Comparison of ENCODE assay signal across 20 cellular contexts in genomic region chr17:58091024-58091567, GRCh38. TPM values are rescaled to one million over a fixed set of nuclear protein-coding genes. Genes with fewer than 3 reads are reported as not detected.
DNase-seq lines count a peak whose midpoint lies in the region; ATAC-seq, FAIRE-seq and TF ChIP-seq lines count a peak whose summit lies in the region.
"Had no signal": no experiment of that assay in that cellular context is flagged by ENCODE, and none has a peak within 500 bp of the region (broad histone marks: within the 10 kb centered on the region; RNA-seq: fewer than 3 reads in every experiment).

No MANE protein-coding gene starts in this region.

- H3K4me1 ChIP-seq in HepG2 (ENCODE audit: insufficient read depth, low read length) (peaks cover 48% of the 10 kb centered on the region), right lobe of liver (no peaks in the 10 kb centered on the region), GM12878 (ENCODE audit: control insufficient read depth, insufficient read depth, low read length) (no peaks in the 10 kb centered on the region)

- H3K4me2 ChIP-seq in HepG2 (ENCODE audit: low read depth, low read length) (no peak overlapping the region), GM12878 (ENCODE audit: control insufficient read depth, insufficient read depth) (no peak overlapping the region)

- RAD21 ChIA-PET in GM12878 (lab: Charles Lee; ENCODE audit: unreplicated experiment): no interaction called here

- intact Hi-C loops in HepG2 (cut with micrococcal nuclease; ENCODE audit: unreplicated experiment): no loop called here
- intact Hi-C loops in right lobe of liver (cut with DNase I): no loop called here
- intact Hi-C loops in GM12878 (cut with micrococcal nuclease; ENCODE audit: unreplicated experiment): no loop called here
- intact Hi-C loops in dorsolateral prefrontal cortex (cut with DNase I): no loop called here

- H3K4me3 Mint-ChIP-seq in mesothelial cell of epicardium: no peak overlapping the region
- H3K4me3 Mint-ChIP-seq: B cell had no signal

- BruUV-seq in HepG2 (replicated peaks; lab: Mats Ljungman, UMichigan) (no TSS peak), GM12878 (replicated peaks; lab: Mats Ljungman, UMichigan) (no TSS peak)

- ATAC-seq in HepG2: no peak
- no peak for ATAC-seq in right lobe of liver
- ATAC-seq in GM12878: no peak

- H3K27me3 ChIP-seq in HepG2 (ENCODE audit: control insufficient read depth in 1 of 2, insufficient read depth in 2 of 2, low read length in 2 of 2) (no peaks in the 10 kb centered on the region), right lobe of liver (no peaks in the 10 kb centered on the region), GM12878 (replicated peaks in 1 of 2; ENCODE audit: control insufficient read depth in 2 of 2, insufficient read depth in 2 of 2, low read length in 1 of 2) (no peaks in the 10 kb centered on the region), dorsolateral prefrontal cortex (no peaks in the 10 kb centered on the region)

- no peak overlapping the region for H3K27ac ChIP-seq in HepG2 (ENCODE audit: extremely low read length, insufficient read depth, low read length)
- H3K27ac ChIP-seq in right lobe of liver: no peak overlapping the region
- no peak overlapping the region for H3K27ac ChIP-seq in GM12878 (ENCODE audit: control insufficient read depth, insufficient read depth)
- peak overlapping the region in 3 of 59 donors; percentile 4 to 49 (median 7) for H3K27ac ChIP-seq in dorsolateral prefrontal cortex
- H3K27ac ChIP-seq: HL-60 had no signal

- 100% methylated on average over 2 of the region's 2 CpGs for WGBS in HepG2 (ENCODE audit: low lambda C conversion rate)
- 80% methylated on average over 1 of the region's 2 CpGs for WGBS in right lobe of liver (ENCODE audit: insufficient coverage, low coverage, low lambda C conversion rate, missing lambda C conversion rate)
- 70% methylated on average over 2 of the region's 2 CpGs for WGBS in GM12878 (ENCODE audit: insufficient coverage, insufficient replicate concordance, low lambda C conversion rate, missing lambda C conversion rate)

- H2AFZ ChIP-seq in HepG2 (ENCODE audit: low read length): no peak overlapping the region
- no peak overlapping the region for H2AFZ ChIP-seq in GM12878 (ENCODE audit: control insufficient read depth, low read depth, low read length)

- peaks cover 33% of the 10 kb centered on the region for H3K79me2 ChIP-seq in HepG2 (ENCODE audit: insufficient read depth, low read length)
- peaks cover 11% of the 10 kb centered on the region for H3K79me2 ChIP-seq in GM12878 (ENCODE audit: control insufficient read depth, insufficient read depth, low read length)

- peaks cover 31 to 66% of the 10 kb centered on the region in 2 experiments for H3K36me3 ChIP-seq in HepG2 (replicated peaks in 1 of 2; ENCODE audit: control insufficient read depth in 1 of 2, insufficient read depth in 2 of 2, low read length in 2 of 2)
- H3K36me3 ChIP-seq in right lobe of liver: peaks cover 4 to 52% (median 21%) of the 10 kb centered on the region in 4 donors
- H3K36me3 ChIP-seq in GM12878 (ENCODE audit: control insufficient read depth in 2 of 2, insufficient read depth in 2 of 2, low read length in 1 of 2): peaks cover 15 to 32% of the 10 kb centered on the region in 2 experiments; a peak in 3 of 4 replicates

- DNase-seq in HepG2 (ENCODE audit: low spot score): no peak
- DNase-seq in right lobe of liver: no peak
- no peak for DNase-seq in GM12878 (ENCODE audit: low read depth, low spot score)
- DNase-seq in mesothelial cell of epicardium (ENCODE audit: low spot score in 2 of 2, unreplicated experiment in 2 of 2): no peak
- DNase-seq in nucleus accumbens (lab: John Stamatoyannopoulos, UW): no peak
- DNase-seq in NCI-H1694 treated with DMSO at 0.1 percent for 48 hours (lab: John Stamatoyannopoulos, UW): no peak
- DNase-seq in dorsolateral prefrontal cortex: no peak
- DNase-seq: Calu3; CD4-positive, CD25-positive, alpha-beta regulatory T cell; HCEC 1CT; NCI-H1105 treated with DMSO at 0.1 percent for 48 hours; NCI-H187; NCI-H345; NCI-H526; RPMI8226; SIG-M5 had no signal

- H4K20me1 ChIP-seq in HepG2 (ENCODE audit: insufficient read depth, low read length) (peaks cover 23% of the 10 kb centered on the region), GM12878 (ENCODE audit: control insufficient read depth, insufficient read depth) (peaks cover 9% of the 10 kb centered on the region)

- TF ChIP-seq POLR2A in HepG2 (IDR thresholded peaks at IDR 0.05; ENCODE audit: insufficient read depth in 1 of 2, low read depth in 2 of 2, low read length in 2 of 2) (no peak), right lobe of liver (IDR thresholded peaks at IDR 0.05) (no peak), GM12878 (IDR thresholded peaks at IDR 0.05; ENCODE audit: low read depth, low read length) (no peak)

- no peak for TF ChIP-seq CTCF in HepG2 (CRISPR knock-in tag; IDR thresholded peaks at IDR 0.05)
- no peak for TF ChIP-seq CTCF in right lobe of liver (IDR thresholded peaks at IDR 0.05)
- TF ChIP-seq CTCF in GM12878 (IDR thresholded peaks at IDR 0.05 in 2 of 3, conservative IDR thresholded peaks at IDR 0.05 in 1 of 3; ENCODE audit: control insufficient read depth in 2 of 3, extremely low read depth in 1 of 3, insufficient read depth in 1 of 3, low read depth in 3 of 3, low read length in 3 of 3): no peak
- no peak for TF ChIP-seq CTCF in mesothelial cell of epicardium (IDR thresholded peaks at IDR 0.05; ENCODE audit: unreplicated experiment)
- no peak for TF ChIP-seq CTCF in dorsolateral prefrontal cortex (IDR thresholded peaks at IDR 0.05 in 54 of 56, conservative IDR thresholded peaks at IDR 0.05 in 2 of 56; ENCODE audit: low read depth in 1 of 56, partially characterized antibody in 56 of 56)

- H3K9me3 ChIP-seq in HepG2 (ENCODE audit: low read length) (no peaks in the 10 kb centered on the region), right lobe of liver (no peaks in the 10 kb centered on the region), GM12878 (replicated peaks; ENCODE audit: control insufficient read depth, insufficient read depth, low read length) (no peaks in the 10 kb centered on the region)

- no peak for FAIRE-seq in HepG2 (lab: Jason Lieb, UNC)
- no peak for FAIRE-seq in GM12878 (lab: Jason Lieb, UNC)
- FAIRE-seq: HTR-8/SVneo had no signal

- peaks cover 16% of the 10 kb centered on the region for H3K4me1 Mint-ChIP-seq in mesothelial cell of epicardium

- SMC1A ChIA-PET in GM12878 (lab: Charles Lee; ENCODE audit: uncharacterized antibody, unreplicated experiment): no interaction called here

- H3K27me3 Mint-ChIP-seq in mesothelial cell of epicardium (ENCODE audit: low read depth): no peaks in the 10 kb centered on the region
- H3K27me3 Mint-ChIP-seq: B cell; CD4-positive, CD25-positive, alpha-beta regulatory T cell had no signal

- no peak overlapping the region for H3K4me3 ChIP-seq in HepG2 (replicated peaks in 1 of 3; ENCODE audit: insufficient read depth in 1 of 3, low read depth in 2 of 3, low read length in 3 of 3)
- H3K4me3 ChIP-seq in right lobe of liver: no peak overlapping the region
- no peak overlapping the region for H3K4me3 ChIP-seq in GM12878
- no peak overlapping the region for H3K4me3 ChIP-seq in dorsolateral prefrontal cortex

- no peak for TF ChIP-seq RAD21 in HepG2 (CRISPR knock-in tag; IDR thresholded peaks at IDR 0.05)
- no peak for TF ChIP-seq RAD21 in GM12878 (IDR thresholded peaks at IDR 0.05; ENCODE audit: insufficient read depth, low read depth, low read length)

- CTCF ChIA-PET in HepG2 (lab: Yijun Ruan, JAX; ENCODE audit: low intra/inter-chr PET ratio, low total read pairs) (no interaction called here), GM12878 (lab: Yijun Ruan, JAX) (no interaction called here)

- H3K9ac ChIP-seq in HepG2 (ENCODE audit: insufficient read depth, low read depth, low read length) (no peak overlapping the region), GM12878 (ENCODE audit: control insufficient read depth, insufficient read depth, low read length) (no peak overlapping the region)

- POLR2A ChIA-PET in HepG2 (lab: Yijun Ruan, JAX) (interaction anchor here (0.9 kb wide), 1 partner anchor 8 kb away, joined by 3 read pairs; the partner anchor contains the start of gene DYNLL2), GM12878 (lab: Charles Lee) (no interaction called here)

- peak overlapping the region; percentile 31 for H3K27ac Mint-ChIP-seq in mesothelial cell of epicardium
- H3K27ac Mint-ChIP-seq: B cell had no signal

- peaks cover 48% of the 10 kb centered on the region for H3K36me3 Mint-ChIP-seq in mesothelial cell of epicardium

- in situ Hi-C loops in HepG2 (cut with HindIII; ENCODE audit: extremely low pct_ligation_motif_present, low pct_unique_long_range_greater_than_20kb) (no loop called here), GM12878 (cut with MboI) (no loop called here)

- no peak for TF ChIP-seq EP300 in HepG2 (IDR thresholded peaks at IDR 0.05; ENCODE audit: low read depth in 2 of 2, low read length in 2 of 2)
- no peak for TF ChIP-seq EP300 in HepG2 (CRISPR knock-in tag; IDR thresholded peaks at IDR 0.05; ENCODE audit: borderline replicate concordance)
- no peak for TF ChIP-seq EP300 in GM12878 (IDR thresholded peaks at IDR 0.05; ENCODE audit: borderline replicate concordance in 1 of 2, control insufficient read depth in 1 of 2, low read depth in 2 of 2, low read length in 2 of 2)

- no peaks in the 10 kb centered on the region for H3K9me3 Mint-ChIP-seq in mesothelial cell of epicardium
- H3K9me3 Mint-ChIP-seq: CD4-positive, CD25-positive, alpha-beta regulatory T cell had no signal

RNA-seq across cellular contexts. Expression of gene DYNLL2, which starts 7.9 kb away (rescaled TPM):
- total RNA-seq in HepG2 (2016; rRNA removed; fragmentation: Illumina TruSeq; extraction: Trizol) (29.0 and 34.8 TPM in 2 replicates), right lobe of liver (10 to 100 TPM; 13.3 to 28.7 (median 17.7) TPM), GM12878 (2014; rRNA removed) (10.4 and 12.1 TPM in 2 replicates), GM12878 (2014; rRNA removed; fragmentation: Illumina TruSeq; extraction: Trizol) (7.5 and 7.7 TPM in 2 replicates), GM12878 (2021) (18.9 TPM in 2 replicates), mesothelial cell of epicardium (43.3 to 44.3 TPM (median 43.5 TPM) in 3 replicates), dorsolateral prefrontal cortex (100 to 1,000 TPM in 25 of 120 experiments, 10 to 100 TPM in 95; 59.6 to 128 (median 88.8) TPM)
- total RNA-seq in HepG2 (2016; cell fraction: cytosol; rRNA removed; fragmentation: Illumina TruSeq; extraction: Trizol; ENCODE audit: low read depth): 6.1 and 6.8 TPM in 2 replicates
- 29.9 and 31.0 TPM in 2 replicates for total RNA-seq in HepG2 (2016; cell fraction: insoluble cytoplasmic fraction; rRNA removed; fragmentation: Illumina TruSeq; extraction: Trizol)
- total RNA-seq in HepG2 (2016; cell fraction: membrane; rRNA removed; fragmentation: Illumina TruSeq; extraction: Trizol): 22.5 and 23.1 TPM in 2 replicates
- total RNA-seq in HepG2 (2016; cell fraction: nucleus; rRNA removed; fragmentation: Illumina TruSeq; extraction: Trizol): 16.4 and 17.6 TPM in 2 replicates
- polyA plus RNA-seq in HepG2 (2011; rRNA removed) (9.5 and 10.5 TPM in 2 replicates), GM12878 (2011; rRNA removed) (11.3 and 11.6 TPM in 2 replicates), GM12878 (2014; fragmentation: Illumina TruSeq; extraction: Trizol) (19.2 TPM in 2 replicates), GM12878 (2014; fragmentation: Nextera tagmentation; extraction: Ambion mirVana) (1 to 10 TPM; 1.9 to 2.8 TPM), GM12878 (2014; rRNA removed) (16.1 and 18.2 TPM in 2 replicates), GM12878 (2016; fragmentation: Nextera tagmentation; extraction: Ambion mirVana) (under 1 TPM; 0.62 to 0.74 TPM)
- polyA plus RNA-seq in HepG2 (2011; cell fraction: cytosol; rRNA removed): 6.6 and 7.9 TPM in 2 replicates
- 6.7 and 9.3 TPM in 2 replicates for polyA plus RNA-seq in HepG2 (2011; cell fraction: nucleus; rRNA removed)
- 27.1 and 28.2 TPM in 2 replicates for polyA plus RNA-seq in HepG2 (2012)
- polyA plus RNA-seq in HepG2 (2016; cell fraction: cytosol; fragmentation: Illumina TruSeq; extraction: Trizol; ENCODE audit: low read depth): 7.8 and 8.2 TPM in 2 replicates
- 44.6 and 48.8 TPM in 2 replicates for polyA plus RNA-seq in HepG2 (2016; cell fraction: insoluble cytoplasmic fraction; fragmentation: Illumina TruSeq; extraction: Trizol; ENCODE audit: low read depth)
- polyA plus RNA-seq in HepG2 (2016; cell fraction: membrane; fragmentation: Illumina TruSeq; extraction: Trizol; ENCODE audit: low read depth): 22.6 and 24.9 TPM in 2 replicates
- polyA plus RNA-seq in HepG2 (2016; cell fraction: nucleus; fragmentation: Illumina TruSeq; extraction: Trizol; ENCODE audit: insufficient read depth, low read depth): 31.1 and 32.2 TPM in 2 replicates
- 7.7 and 8.6 TPM in 2 replicates for polyA minus RNA-seq in HepG2 (2011; rRNA and poly(A)+ RNA removed; ENCODE audit: low replicate concordance)
- 5.7 and 6.4 TPM in 2 replicates for polyA minus RNA-seq in HepG2 (2011; cell fraction: cytosol; rRNA and poly(A)+ RNA removed)
- 13.6 and 19.5 TPM in 2 replicates for polyA minus RNA-seq in HepG2 (2011; cell fraction: nucleus; rRNA and poly(A)+ RNA removed)
- total RNA-seq in GM12878 (2013; cell fraction: nucleolus; rRNA removed): 5.0 and 5.3 TPM in 2 replicates
- 14.0 TPM for polyA plus RNA-seq in GM12878 (2011; ENCODE audit: low read depth)
- 9.2 and 9.5 TPM in 2 replicates for polyA plus RNA-seq in GM12878 (2011; cell fraction: cytosol; rRNA removed)
- polyA plus RNA-seq in GM12878 (2011; cell fraction: nucleus; rRNA removed): 5.2 and 6.1 TPM in 2 replicates
- polyA plus RNA-seq in GM12878 (2012): 17.1 and 27.6 TPM in 2 replicates
- 8.1 and 8.6 TPM in 2 replicates for polyA minus RNA-seq in GM12878 (2011; rRNA and poly(A)+ RNA removed)
- 2.8 and 4.0 TPM in 2 replicates for polyA minus RNA-seq in GM12878 (2011; cell fraction: cytosol; rRNA and poly(A)+ RNA removed)
- polyA minus RNA-seq in GM12878 (2011; cell fraction: nucleus; rRNA and poly(A)+ RNA removed): 3.9 and 5.5 TPM in 2 replicates

RNA-seq across cellular contexts. Expression of gene OR4D1, which starts 57.1 kb away (rescaled TPM):
- total RNA-seq in HepG2 (2016; rRNA removed; fragmentation: Illumina TruSeq; extraction: Trizol) (not detected in 2 replicates), right lobe of liver (not detected), GM12878 (2014; rRNA removed) (not detected in 2 replicates), GM12878 (2014; rRNA removed; fragmentation: Illumina TruSeq; extraction: Trizol) (not detected in 2 replicates), GM12878 (2021) (not detected in 2 replicates), mesothelial cell of epicardium (not detected in 3 replicates), dorsolateral prefrontal cortex (under 1 TPM in 20 of 120 experiments, not detected in 100; 0.08 to 0.31 (median 0.13) TPM)
- total RNA-seq in HepG2 (2016; cell fraction: cytosol; rRNA removed; fragmentation: Illumina TruSeq; extraction: Trizol; ENCODE audit: low read depth): not detected in 2 replicates
- not detected in 2 replicates for total RNA-seq in HepG2 (2016; cell fraction: insoluble cytoplasmic fraction; rRNA removed; fragmentation: Illumina TruSeq; extraction: Trizol)
- total RNA-seq in HepG2 (2016; cell fraction: membrane; rRNA removed; fragmentation: Illumina TruSeq; extraction: Trizol): not detected in 2 replicates
- not detected in 2 replicates for total RNA-seq in HepG2 (2016; cell fraction: nucleus; rRNA removed; fragmentation: Illumina TruSeq; extraction: Trizol)
- polyA plus RNA-seq in HepG2 (2011; rRNA removed) (not detected in 2 replicates), GM12878 (2011; rRNA removed) (not detected in 2 replicates), GM12878 (2014; fragmentation: Illumina TruSeq; extraction: Trizol) (not detected in 2 replicates), GM12878 (2014; fragmentation: Nextera tagmentation; extraction: Ambion mirVana) (not detected), GM12878 (2014; rRNA removed) (not detected in 2 replicates), GM12878 (2016; fragmentation: Nextera tagmentation; extraction: Ambion mirVana) (not detected)
- polyA plus RNA-seq in HepG2 (2011; cell fraction: cytosol; rRNA removed): not detected in 2 replicates
- not detected in 2 replicates for polyA plus RNA-seq in HepG2 (2011; cell fraction: nucleus; rRNA removed)
- polyA plus RNA-seq in HepG2 (2012): not detected in 2 replicates
- not detected in 2 replicates for polyA plus RNA-seq in HepG2 (2016; cell fraction: cytosol; fragmentation: Illumina TruSeq; extraction: Trizol; ENCODE audit: low read depth)
- not detected in 2 replicates for polyA plus RNA-seq in HepG2 (2016; cell fraction: insoluble cytoplasmic fraction; fragmentation: Illumina TruSeq; extraction: Trizol; ENCODE audit: low read depth)
- polyA plus RNA-seq in HepG2 (2016; cell fraction: membrane; fragmentation: Illumina TruSeq; extraction: Trizol; ENCODE audit: low read depth): not detected in 2 replicates
- not detected in 2 replicates for polyA plus RNA-seq in HepG2 (2016; cell fraction: nucleus; fragmentation: Illumina TruSeq; extraction: Trizol; ENCODE audit: insufficient read depth, low read depth)
- polyA minus RNA-seq in HepG2 (2011; rRNA and poly(A)+ RNA removed; ENCODE audit: low replicate concordance): not detected in 2 replicates
- polyA minus RNA-seq in HepG2 (2011; cell fraction: cytosol; rRNA and poly(A)+ RNA removed): not detected in 2 replicates
- not detected in 2 replicates for polyA minus RNA-seq in HepG2 (2011; cell fraction: nucleus; rRNA and poly(A)+ RNA removed)
- not detected in 2 replicates for total RNA-seq in GM12878 (2013; cell fraction: nucleolus; rRNA removed)
- polyA plus RNA-seq in GM12878 (2011; ENCODE audit: low read depth): not detected
- not detected in 2 replicates for polyA plus RNA-seq in GM12878 (2011; cell fraction: cytosol; rRNA removed)
- not detected in 2 replicates for polyA plus RNA-seq in GM12878 (2011; cell fraction: nucleus; rRNA removed)
- polyA plus RNA-seq in GM12878 (2012): not detected in 2 replicates
- not detected in 2 replicates for polyA minus RNA-seq in GM12878 (2011; rRNA and poly(A)+ RNA removed)
- not detected in 2 replicates for polyA minus RNA-seq in GM12878 (2011; cell fraction: cytosol; rRNA and poly(A)+ RNA removed)
- polyA minus RNA-seq in GM12878 (2011; cell fraction: nucleus; rRNA and poly(A)+ RNA removed): not detected in 2 replicates
- total RNA-seq: B cell, Calu3, LHCN-M2 had no signal

Comparison
In these comparisons a context has a peak if more than half of its experiments do, and no peak if none do; other contexts are left out.
1. Of the 75 proteins assayed by ChIP-seq in both HepG2 and GM12878: peak only in HepG2: none; only in GM12878: POLR2AphosphoS5; in both: none; in neither: 74.